In genomic region chr2:127365211-127365643, GRCh38 we compare ENCODE assay signal across 11 cellular contexts. TPM values are rescaled to one million over a fixed set of nuclear protein-coding genes. Genes with fewer than 3 reads are reported as not detected.
DNase-seq lines count a peak whose midpoint lies in the region; ATAC-seq and TF ChIP-seq lines count a peak whose summit lies in the region.
"Had no signal": no experiment of that assay in that cellular context is flagged by ENCODE, and none has a peak within 500 bp of the region (broad histone marks: within the 10 kb centered on the region; RNA-seq: fewer than 3 reads in every experiment).

No MANE protein-coding gene starts in this region.

- DNase-seq in CD14-positive monocyte (ENCODE audit: low spot score) (no peak), H7 (peak; percentile 21), amniotic epithelial cell (ENCODE audit: low read depth) (peak; percentile 63), lower lobe of right lung (no peak)
- no peak for DNase-seq in effector CD4-positive, alpha-beta T cell
- DNase-seq: MG63, sigmoid colon, T1000 had no signal

- H3K4me3 ChIP-seq in H7 (ENCODE audit: insufficient read depth, low read depth, low read length) (no peak overlapping the region), lower lobe of right lung (no peak overlapping the region)
- H3K4me3 ChIP-seq: MG63, sigmoid colon had no signal

- intact Hi-C loops in CD14-positive monocyte (cut with micrococcal nuclease) (no loop called here), lower lobe of right lung (cut with DNase I) (no loop called here)

- peaks cover 27% of the 10 kb centered on the region for H3K4me1 ChIP-seq in lower lobe of right lung

- peaks cover 0 to 3% (median 0%) of the 10 kb centered on the region in 7 donors for H3K9me3 Mint-ChIP-seq in CD14-positive monocyte

- H3K27me3 ChIP-seq in H7 (ENCODE audit: control insufficient read depth, insufficient read depth, low read length) (no peaks in the 10 kb centered on the region; the same call in 1 of the 2 replicates), lower lobe of right lung (ENCODE audit: low read depth) (no peaks in the 10 kb centered on the region)
- H3K27me3 ChIP-seq: MG63, sigmoid colon had no signal

- H3K9me3 ChIP-seq in lower lobe of right lung, result no peaks in the 10 kb centered on the region
- H3K9me3 ChIP-seq: MG63, sigmoid colon had no signal

- H3K36me3 Mint-ChIP-seq in CD14-positive monocyte, result peaks cover 3 to 7% of the 10 kb centered on the region in 2 donors

- H3K27ac ChIP-seq in lower lobe of right lung, result no peak overlapping the region
- H3K27ac ChIP-seq: sigmoid colon had no signal

- no peak overlapping the region for H3K4me3 Mint-ChIP-seq in CD14-positive monocyte

- H3K4me1 Mint-ChIP-seq in CD14-positive monocyte, result peaks cover 36% of the 10 kb centered on the region

- ATAC-seq in lower lobe of right lung (peak; percentile 25 to 41), GM19324 (IDR thresholded peaks at IDR 0.05; ENCODE audit: low FRiP score, unreplicated experiment) (no peak), GM21526 (IDR thresholded peaks at IDR 0.05; ENCODE audit: low FRiP score, unreplicated experiment) (no peak), HG03196 (IDR thresholded peaks at IDR 0.05; ENCODE audit: unreplicated experiment) (no peak)

- no peak for TF ChIP-seq CTCF in CD14-positive monocyte (IDR thresholded peaks at IDR 0.05)
- TF ChIP-seq CTCF in lower lobe of right lung (IDR thresholded peaks at IDR 0.05), result no peak

- no peaks in the 10 kb centered on the region for H3K27me3 Mint-ChIP-seq in CD14-positive monocyte (ENCODE audit: low read depth in 3 of 3)

- H3K36me3 ChIP-seq in H7 (replicated peaks; ENCODE audit: control insufficient read depth, insufficient read depth, low read length), result no peaks in the 10 kb centered on the region
- no peaks in the 10 kb centered on the region for H3K36me3 ChIP-seq in lower lobe of right lung
- H3K36me3 ChIP-seq: MG63, sigmoid colon had no signal

- peak overlapping the region in 6 of 7 donors; percentile 17 to 87 (median 64) for H3K27ac Mint-ChIP-seq in CD14-positive monocyte

RNA-seq across cellular contexts. Expression of gene MAP3K2, which starts 22.5 kb away (rescaled TPM):
- 10 to 100 TPM; 66.3 to 86.4 TPM for polyA plus RNA-seq in CD14-positive monocyte
- total RNA-seq in H7 (2014; rRNA removed; shearing (Covaris generic)), result 18.0 and 22.8 TPM in 2 replicates
- total RNA-seq in lower lobe of right lung, result 78.4 TPM

RNA-seq across cellular contexts. Expression of gene PROC, which starts 53.0 kb away (rescaled TPM):
- not detected for polyA plus RNA-seq in CD14-positive monocyte
- 0.31 TPM in 1 of 2 replicates, not detected in the other for total RNA-seq in H7 (2014; rRNA removed; shearing (Covaris generic))
- total RNA-seq in lower lobe of right lung, result not detected
- total RNA-seq: sigmoid colon had no signal

Comparison
In these comparisons a context has a peak if more than half of its experiments do, and no peak if none do; other contexts are left out.
1. DNase-seq: peak in H7 (single experiment) and amniotic epithelial cell (single experiment); none in CD14-positive monocyte (single experiment), lower lobe of right lung (single experiment) and effector CD4-positive, alpha-beta T cell (single experiment).
2. ATAC-seq: peak in lower lobe of right lung (2 of 2); none in GM19324 (single experiment), GM21526 (single experiment) and HG03196 (single experiment).